ENCODE assay signal across 24 cellular contexts in the genomic region with DNA sequence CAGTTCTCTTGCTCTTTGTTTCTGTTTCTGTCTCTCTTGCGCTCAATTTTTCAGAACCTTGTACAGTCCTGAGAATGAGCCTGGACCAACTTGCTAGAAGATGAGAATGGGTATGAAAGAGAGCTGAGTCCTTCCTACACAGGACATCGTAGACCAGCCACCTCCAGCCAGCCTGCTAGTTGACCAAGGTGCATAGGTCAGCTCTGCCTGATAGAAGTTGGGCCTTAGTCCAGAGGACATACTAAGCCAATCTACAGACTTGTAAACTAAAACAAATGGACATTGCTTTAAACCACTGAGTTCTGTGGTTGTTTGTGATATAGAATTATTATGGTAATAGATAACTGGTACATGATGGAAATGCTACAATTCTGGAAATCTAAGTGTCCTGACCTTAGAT.
"Had no signal": no experiment of that assay in that cellular context is flagged by ENCODE, and none has a peak within 500 bp of the region (broad histone marks: within the 10 kb centered on the region; RNA-seq: fewer than 3 reads in every experiment).

No MANE protein-coding gene starts in this region.

- DNase-seq: dermis blood vessel endothelial cell; dorsolateral prefrontal cortex; effector CD4-positive, alpha-beta T cell; effector memory CD4-positive, alpha-beta T cell; esophagus squamous epithelium; foreskin fibroblast; foreskin melanocyte; gastrocnemius medialis; glutamatergic neuron; head of caudate nucleus; heart right ventricle; hippocampal formation; left cardiac atrium; left ventricle myocardium inferior; lower lobe of right lung; mesenchymal stem cell; mucosa of descending colon; naive B cell; naive thymus-derived CD8-positive, alpha-beta T cell had no signal

- H3K4me1 ChIP-seq: gastrocnemius medialis, heart right ventricle, left ventricle myocardium inferior, lower lobe of right lung had no signal

- H3K4me3 ChIP-seq: coronary artery, dorsolateral prefrontal cortex, esophagus squamous epithelium, gastrocnemius medialis, heart right ventricle, left ventricle myocardium inferior, lower lobe of right lung, mucosa of descending colon had no signal

- ATAC-seq: gastrocnemius medialis; heart right ventricle; left cardiac atrium; lower lobe of right lung; mucosa of descending colon; naive thymus-derived CD8-positive, alpha-beta T cell had no signal

- H3K27me3 ChIP-seq: dorsolateral prefrontal cortex, esophagus squamous epithelium, gastrocnemius medialis, heart right ventricle had no signal

- H3K27ac ChIP-seq: coronary artery, dorsolateral prefrontal cortex, esophagus squamous epithelium, gastrocnemius medialis, heart right ventricle, left ventricle myocardium inferior, lower lobe of right lung had no signal

- FAIRE-seq: colon, endothelial cell of umbilical vein, islet of Langerhans, keratinocyte had no signal

- H3K9me3 ChIP-seq: gastrocnemius medialis, lower lobe of right lung, mucosa of descending colon had no signal

- H3K36me3 ChIP-seq: esophagus squamous epithelium, gastrocnemius medialis, heart right ventricle, left ventricle myocardium inferior, lower lobe of right lung had no signal
